Comparison of ENCODE assay signal across 23 cellular contexts in genomic region chr2:151824886-151825285, GRCh38. TPM values are rescaled to one million over a fixed set of nuclear protein-coding genes. Genes with fewer than 3 reads are reported as not detected.
A peak's percentile ranks its signal among the peaks of the same experiment; 100 is the strongest.
DNase-seq lines count a peak whose midpoint lies in the region; ATAC-seq, FAIRE-seq and TF ChIP-seq lines count a peak whose summit lies in the region.
"Had no signal": no experiment of that assay in that cellular context is flagged by ENCODE, and none has a peak within 500 bp of the region (broad histone marks: within the 10 kb centered on the region; RNA-seq: fewer than 3 reads in every experiment).

No MANE protein-coding gene starts in this region.

- H3K4me3 ChIP-seq in HepG2 (replicated peaks in 1 of 3; ENCODE audit: insufficient read depth in 1 of 3, low read depth in 2 of 3, low read length in 3 of 3) (peak overlapping the region in 1 of 3 experiments; percentile 6; a peak in 2 of 6 replicates), right lobe of liver (no peak overlapping the region), astrocyte (ENCODE audit: insufficient read depth, low read depth, low read length) (no peak overlapping the region), keratinocyte (ENCODE audit: control insufficient read depth in 2 of 3, extremely low read depth in 1 of 3, insufficient read depth in 2 of 3, low read depth in 1 of 3, low read length in 3 of 3) (no peak overlapping the region)
- H3K4me3 ChIP-seq: PC-9, skin epidermis had no signal

- H3K36me3 ChIP-seq in HepG2 (replicated peaks in 1 of 2; ENCODE audit: control insufficient read depth in 1 of 2, insufficient read depth in 2 of 2, low read length in 2 of 2) (0 out of 5 replicates have a peak, but pooled peaks cover 0 to 2% of the 10 kb centered on the region in 2 experiments), right lobe of liver (no peaks in the 10 kb centered on the region), astrocyte (ENCODE audit: insufficient read depth, low read length) (no peaks in the 10 kb centered on the region), keratinocyte (ENCODE audit: control insufficient read depth in 2 of 2, extremely low read depth in 1 of 2, insufficient read depth in 2 of 2, low read length in 2 of 2) (no peaks in the 10 kb centered on the region)

- ATAC-seq in HepG2 (no peak), right lobe of liver (no peak), HG03280 (IDR thresholded peaks at IDR 0.05; ENCODE audit: unreplicated experiment) (no peak)
- ATAC-seq: HCT116 had no signal

- in situ Hi-C loops in HepG2 (cut with HindIII; ENCODE audit: extremely low pct_ligation_motif_present, low pct_unique_long_range_greater_than_20kb), result loop anchor here (10.0 kb wide), 1 partner anchor 890 kb away; the partner anchor contains the start of genes ARL6IP6 and PRPF40A

- no peak for TF ChIP-seq RAD21 in HepG2 (CRISPR knock-in tag; IDR thresholded peaks at IDR 0.05)

- H3K27ac ChIP-seq in HepG2 (ENCODE audit: extremely low read length, insufficient read depth, low read length) (peak overlapping the region; percentile 1), right lobe of liver (no peak overlapping the region), astrocyte (ENCODE audit: low read depth, low read length) (no peak overlapping the region), keratinocyte (ENCODE audit: control insufficient read depth, insufficient read depth, low read length) (no peak overlapping the region)
- H3K27ac ChIP-seq: PC-9 had no signal

- peaks cover 81% of the 10 kb centered on the region for H3K79me2 ChIP-seq in HepG2 (ENCODE audit: insufficient read depth, low read length)
- peaks cover 82% of the 10 kb centered on the region for H3K79me2 ChIP-seq in astrocyte (ENCODE audit: insufficient read depth, low read length)
- peaks cover 78% of the 10 kb centered on the region for H3K79me2 ChIP-seq in keratinocyte (ENCODE audit: control insufficient read depth, insufficient read depth, low read length)

- H3K9me3 ChIP-seq in HepG2 (ENCODE audit: low read length), result no peaks in the 10 kb centered on the region
- no peaks in the 10 kb centered on the region for H3K9me3 ChIP-seq in right lobe of liver
- no peaks in the 10 kb centered on the region for H3K9me3 ChIP-seq in astrocyte (ENCODE audit: insufficient read depth, low read depth, low read length)
- no peaks in the 10 kb centered on the region for H3K9me3 ChIP-seq in keratinocyte (ENCODE audit: control insufficient read depth, low read depth, low read length)

- H3K4me1 Mint-ChIP-seq in astrocyte (ENCODE audit: low read depth, unreplicated experiment) (peaks cover 39% of the 10 kb centered on the region), type B pancreatic cell (ENCODE audit: unreplicated experiment) (peaks cover 27% of the 10 kb centered on the region)

- H3K4me3 Mint-ChIP-seq in astrocyte (ENCODE audit: unreplicated experiment) (peak overlapping the region; percentile 56), type B pancreatic cell (peak overlapping the region; percentile 13)

- peaks cover 3% of the 10 kb centered on the region for H3K36me3 Mint-ChIP-seq in astrocyte (ENCODE audit: low read depth, unreplicated experiment)
- peaks cover 7% of the 10 kb centered on the region for H3K36me3 Mint-ChIP-seq in type B pancreatic cell

- POLR2A ChIA-PET in HepG2 (lab: Yijun Ruan, JAX), result no interaction called here

- TF ChIP-seq POLR2A in HepG2 (IDR thresholded peaks at IDR 0.05; ENCODE audit: insufficient read depth in 1 of 2, low read depth in 2 of 2, low read length in 2 of 2), result no peak
- TF ChIP-seq POLR2A in right lobe of liver (IDR thresholded peaks at IDR 0.05), result no peak

- dilution Hi-C loops in keratinocyte (cut with MboI; ENCODE audit: extremely low pct_ligation_motif_present, low sequenced_read_pairs), result no loop called here

- 73% methylated on average over 2 of the region's 2 CpGs for WGBS in HepG2 (ENCODE audit: low lambda C conversion rate)
- 70% methylated on average over 2 of the region's 2 CpGs for WGBS in right lobe of liver (ENCODE audit: insufficient coverage, low coverage, low lambda C conversion rate, missing lambda C conversion rate)

- no peaks in the 10 kb centered on the region for H3K9me3 Mint-ChIP-seq in astrocyte (ENCODE audit: unreplicated experiment)
- no peaks in the 10 kb centered on the region for H3K9me3 Mint-ChIP-seq in type B pancreatic cell

- FAIRE-seq in HepG2 (lab: Jason Lieb, UNC) (no peak), astrocyte (lab: Jason Lieb, UNC) (no peak), keratinocyte (lab: Jason Lieb, UNC) (peak; percentile 23)
- FAIRE-seq: A204.1, urothelium cell line had no signal

- BruUV-seq in HepG2 (replicated peaks; lab: Mats Ljungman, UMichigan), result no TSS peak

- H3K27me3 Mint-ChIP-seq in astrocyte (ENCODE audit: low read depth, unreplicated experiment), result no peaks in the 10 kb centered on the region
- no peaks in the 10 kb centered on the region for H3K27me3 Mint-ChIP-seq in type B pancreatic cell

- intact Hi-C loops in HepG2 (cut with micrococcal nuclease; ENCODE audit: unreplicated experiment) (loop anchor here (5.0 kb wide), 2 partner anchors 172 to 202 kb away; no protein-coding TSS in a partner anchor), right lobe of liver (cut with DNase I) (no loop called here)

- H3K9me1 ChIP-seq in keratinocyte (ENCODE audit: control insufficient read depth, extremely low read depth, insufficient read depth, low read length), result no peaks in the 10 kb centered on the region

- no peak for DNase-seq in HepG2 (ENCODE audit: low spot score)
- no peak for DNase-seq in right lobe of liver
- DNase-seq in astrocyte (ENCODE audit: low read depth), result no peak
- DNase-seq in keratinocyte (ENCODE audit: low read depth, low spot score), result no peak
- no peak for DNase-seq in type B pancreatic cell (ENCODE audit: extremely low spot score, unreplicated experiment)
- no peak for DNase-seq in OCI-M1 (lab: John Stamatoyannopoulos, UW)
- no peak for DNase-seq in NCI-H2227 treated with DMSO at 0.1 percent for 48 hours (lab: John Stamatoyannopoulos, UW)
- DNase-seq: activated CD8-positive, alpha-beta memory T cell treated with anti-CD3 and anti-CD28 coated beads, Interleukin-2, amount 50 U/mL, for 48 hours; AML-193; cortex of kidney; mammary epithelial cell; NCI-H1105 treated with DMSO at 0.1 percent for 48 hours; NCI-H2081; NCI-H446 treated with DMSO at 0.1 percent for 48 hours; PC-9; Right ventricle myocardium superior; stimulated activated CD4-positive, alpha-beta T cell treated with anti-CD3 and anti-CD28 coated beads, Interleukin-2, amount 100 ng/mL, for 24 hours; T1000 had no signal

- no peak overlapping the region for H3K27ac Mint-ChIP-seq in astrocyte (ENCODE audit: unreplicated experiment)
- no peak overlapping the region for H3K27ac Mint-ChIP-seq in type B pancreatic cell

- peaks cover 59% of the 10 kb centered on the region for H4K20me1 ChIP-seq in HepG2 (ENCODE audit: insufficient read depth, low read length)
- H4K20me1 ChIP-seq in astrocyte (ENCODE audit: insufficient read depth, low read length), result peaks cover 72% of the 10 kb centered on the region
- H4K20me1 ChIP-seq in keratinocyte (ENCODE audit: control insufficient read depth, extremely low read depth, insufficient read depth, low read length), result peaks cover 10% of the 10 kb centered on the region

- H3K9ac ChIP-seq in HepG2 (ENCODE audit: insufficient read depth, low read depth, low read length) (no peak overlapping the region), astrocyte (ENCODE audit: low read length) (no peak overlapping the region), keratinocyte (ENCODE audit: control insufficient read depth, extremely low read depth, insufficient read depth, low read length) (no peak overlapping the region)

- no peak for TF ChIP-seq CTCF in HepG2 (CRISPR knock-in tag; IDR thresholded peaks at IDR 0.05)
- no peak for TF ChIP-seq CTCF in right lobe of liver (IDR thresholded peaks at IDR 0.05)
- TF ChIP-seq CTCF in astrocyte (IDR thresholded peaks at IDR 0.05; ENCODE audit: insufficient read depth, low read depth, low read length), result no peak
- no peak for TF ChIP-seq CTCF in keratinocyte (optimal IDR thresholded peaks at IDR 0.05 in 1 of 3, IDR thresholded peaks at IDR 0.05 in 1 of 3, conservative IDR thresholded peaks at IDR 0.05 in 1 of 3; ENCODE audit: extremely low read depth in 1 of 3, insufficient read depth in 2 of 3, low read length in 3 of 3)
- no peak for TF ChIP-seq CTCF in type B pancreatic cell (conservative IDR thresholded peaks at IDR 0.05)

- CTCF ChIA-PET in HepG2 (lab: Yijun Ruan, JAX; ENCODE audit: low intra/inter-chr PET ratio, low total read pairs), result no interaction called here

- H3K4me1 ChIP-seq in HepG2 (ENCODE audit: insufficient read depth, low read length) (peaks cover 70% of the 10 kb centered on the region), right lobe of liver (peaks cover 0 to 9% (median 2%) of the 10 kb centered on the region in 4 donors), astrocyte (ENCODE audit: insufficient read depth, low read length) (peaks cover 18% of the 10 kb centered on the region), keratinocyte (ENCODE audit: control insufficient read depth, extremely low read depth, insufficient read depth, low read length) (peaks cover 25% of the 10 kb centered on the region)

- TF ChIP-seq EP300 in HepG2 (IDR thresholded peaks at IDR 0.05; ENCODE audit: low read depth in 2 of 2, low read length in 2 of 2) (no peak), HepG2 (CRISPR knock-in tag; IDR thresholded peaks at IDR 0.05; ENCODE audit: borderline replicate concordance) (no peak)

- H3K27me3 ChIP-seq in HepG2 (ENCODE audit: control insufficient read depth in 1 of 2, insufficient read depth in 2 of 2, low read length in 2 of 2) (no peaks in the 10 kb centered on the region; a peak in 1 of 5 replicates), right lobe of liver (no peaks in the 10 kb centered on the region), astrocyte (ENCODE audit: insufficient read depth, low read length) (no peaks in the 10 kb centered on the region), keratinocyte (ENCODE audit: control insufficient read depth, extremely low read depth, insufficient read depth, low read length) (no peaks in the 10 kb centered on the region)

- H3K4me2 ChIP-seq in HepG2 (ENCODE audit: low read depth, low read length) (peak overlapping the region; percentile 87), astrocyte (ENCODE audit: low read length) (no peak overlapping the region), keratinocyte (ENCODE audit: control insufficient read depth, extremely low read depth, insufficient read depth, low read depth, low read length) (peak overlapping the region; percentile 39)
- H3K4me2 ChIP-seq: PC-9 had no signal

- no peak overlapping the region for H2AFZ ChIP-seq in HepG2 (ENCODE audit: low read length)
- no peak overlapping the region for H2AFZ ChIP-seq in astrocyte (ENCODE audit: low read depth, low read length)
- H2AFZ ChIP-seq in keratinocyte (ENCODE audit: control insufficient read depth, low read length), result no peak overlapping the region
- H2AFZ ChIP-seq: PC-9 had no signal

RNA-seq across cellular contexts. Expression of gene ARL5A, which starts 3.3 kb away (rescaled TPM):
- total RNA-seq in HepG2 (2016; rRNA removed; fragmentation: Illumina TruSeq; extraction: Trizol), result 149 and 170 TPM in 2 replicates
- total RNA-seq in HepG2 (2016; cell fraction: cytosol; rRNA removed; fragmentation: Illumina TruSeq; extraction: Trizol; ENCODE audit: low read depth), result 75.4 and 85.0 TPM in 2 replicates
- 144 and 150 TPM in 2 replicates for total RNA-seq in HepG2 (2016; cell fraction: insoluble cytoplasmic fraction; rRNA removed; fragmentation: Illumina TruSeq; extraction: Trizol)
- total RNA-seq in HepG2 (2016; cell fraction: membrane; rRNA removed; fragmentation: Illumina TruSeq; extraction: Trizol), result 220 and 225 TPM in 2 replicates
- total RNA-seq in HepG2 (2016; cell fraction: nucleus; rRNA removed; fragmentation: Illumina TruSeq; extraction: Trizol), result 85.9 and 100 TPM in 2 replicates
- polyA plus RNA-seq in HepG2 (2011; rRNA removed), result 34.2 and 47.5 TPM in 2 replicates
- 23.3 and 35.0 TPM in 2 replicates for polyA plus RNA-seq in HepG2 (2011; cell fraction: cytosol; rRNA removed)
- 21.9 and 29.1 TPM in 2 replicates for polyA plus RNA-seq in HepG2 (2011; cell fraction: nucleus; rRNA removed)
- polyA plus RNA-seq in HepG2 (2012), result 46.8 and 63.2 TPM in 2 replicates
- 49.2 and 53.4 TPM in 2 replicates for polyA plus RNA-seq in HepG2 (2016; cell fraction: cytosol; fragmentation: Illumina TruSeq; extraction: Trizol; ENCODE audit: low read depth)
- polyA plus RNA-seq in HepG2 (2016; cell fraction: insoluble cytoplasmic fraction; fragmentation: Illumina TruSeq; extraction: Trizol; ENCODE audit: low read depth), result 78.6 and 90.5 TPM in 2 replicates
- 89.2 and 108 TPM in 2 replicates for polyA plus RNA-seq in HepG2 (2016; cell fraction: membrane; fragmentation: Illumina TruSeq; extraction: Trizol; ENCODE audit: low read depth)
- polyA plus RNA-seq in HepG2 (2016; cell fraction: nucleus; fragmentation: Illumina TruSeq; extraction: Trizol; ENCODE audit: insufficient read depth, low read depth), result 53.8 and 56.7 TPM in 2 replicates
- polyA minus RNA-seq in HepG2 (2011; rRNA and poly(A)+ RNA removed; ENCODE audit: low replicate concordance), result 8.7 and 27.5 TPM in 2 replicates
- polyA minus RNA-seq in HepG2 (2011; cell fraction: cytosol; rRNA and poly(A)+ RNA removed), result 42.2 and 46.0 TPM in 2 replicates
- polyA minus RNA-seq in HepG2 (2011; cell fraction: nucleus; rRNA and poly(A)+ RNA removed), result 141 and 173 TPM in 2 replicates
- total RNA-seq in right lobe of liver, result 10 to 100 TPM; 20.0 to 33.3 (median 22.4) TPM
- total RNA-seq in astrocyte, result 65.6 and 69.7 TPM in 2 replicates
- 18.8 to 25.5 TPM (median 21.5 TPM) in 3 replicates for polyA plus RNA-seq in keratinocyte
- 135 TPM for polyA plus RNA-seq in keratinocyte (2011; ENCODE audit: low read depth)
- 23.0 and 40.7 TPM in 2 replicates for polyA plus RNA-seq in keratinocyte (2011; cell fraction: cytosol; rRNA removed)
- 17.0 and 18.6 TPM in 2 replicates for polyA plus RNA-seq in keratinocyte (2011; cell fraction: nucleus; rRNA removed)
- polyA plus RNA-seq in keratinocyte (2012; ENCODE audit: low replicate concordance), result 25.9 and 58.0 TPM in 2 replicates
- 3.3 to 52.6 TPM (median 24.6 TPM) in 3 replicates for polyA minus RNA-seq in keratinocyte
- 11.9 TPM for polyA minus RNA-seq in keratinocyte (2011; cell fraction: cytosol; rRNA and poly(A)+ RNA removed)
- polyA minus RNA-seq in keratinocyte (2011; cell fraction: nucleus; rRNA and poly(A)+ RNA removed), result 13.2 and 35.1 TPM in 2 replicates
- total RNA-seq in type B pancreatic cell (ENCODE audit: low replicate concordance), result 39.3 and 56.0 TPM in 2 replicates
